ENCODE assay signal across 8 cellular contexts in the genomic region with DNA sequence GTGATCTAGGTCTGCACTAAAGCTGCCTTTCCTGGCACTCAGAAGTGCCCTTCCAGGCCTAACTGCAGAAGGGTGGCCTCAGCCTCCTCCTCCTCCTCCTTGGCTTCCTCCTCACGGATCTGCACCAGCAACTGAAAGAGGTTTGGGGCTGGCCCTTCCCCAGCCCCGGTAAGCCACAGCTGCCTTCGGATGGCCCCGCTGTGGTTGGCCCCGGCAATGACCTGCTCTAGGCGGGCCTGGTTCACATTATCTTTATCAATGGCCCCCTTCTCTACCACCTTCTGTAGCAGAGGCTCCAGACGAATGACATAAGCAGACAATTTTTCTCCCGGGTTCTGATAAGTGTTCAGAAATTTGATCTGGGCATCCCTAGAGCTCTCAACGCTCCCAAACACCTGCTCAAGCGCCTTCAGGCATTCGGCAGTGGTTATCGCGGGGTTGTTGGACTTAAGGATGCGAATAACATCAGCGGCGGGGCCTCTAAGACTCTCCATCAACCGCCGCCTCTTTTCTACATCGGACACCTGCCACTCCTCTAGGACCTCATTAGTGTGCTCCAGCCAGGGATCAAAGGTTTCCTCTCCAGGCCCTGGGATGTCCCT. TPM values are rescaled to one million over a fixed set of nuclear protein-coding genes. Genes with fewer than 3 reads are reported as not detected.
A peak's percentile ranks its signal among the peaks of the same experiment; 100 is the strongest.
DNase-seq lines count a peak whose midpoint lies in the region; ATAC-seq and TF ChIP-seq lines count a peak whose summit lies in the region.

No MANE protein-coding gene starts in this region.

- DNase-seq in activated CD4-positive, CD25-positive, alpha-beta regulatory T cell (lab: John Stamatoyannopoulos, UW), result no peak
- DNase-seq in NB4 (ENCODE audit: low read depth) (peak; percentile 79), GF-D8 (lab: John Stamatoyannopoulos, UW) (no peak)
- peak; percentile 68 for DNase-seq in activated CD4-positive, CD25-positive, alpha-beta regulatory T cell treated with anti-CD3 and anti-CD28 coated beads, Interleukin-2, amount 50 U/mL, for 72 hours

- TF ChIP-seq CTCF in NB4 (IDR thresholded peaks at IDR 0.05; ENCODE audit: low read depth, low read length), result no peak
- no peak for TF ChIP-seq CTCF in neutrophil (IDR thresholded peaks at IDR 0.05)

- ATAC-seq in activated CD4-positive, CD25-positive, alpha-beta regulatory T cell treated with anti-CD3 and anti-CD28 coated beads, Interleukin-2, amount 50 U/mL, for 24 hours, result peak; percentile 21 to 24
- ATAC-seq in esophagus mucosa, result peak; percentile 8
- ATAC-seq in GM21529 (IDR thresholded peaks at IDR 0.05; ENCODE audit: unreplicated experiment), result no peak

- peaks cover 46% of the 10 kb centered on the region for H3K27me3 ChIP-seq in neutrophil

- peaks cover 24 to 25% of the 10 kb centered on the region in 2 experiments for H3K4me1 ChIP-seq in neutrophil (ENCODE audit: control insufficient read depth in 1 of 2, insufficient read depth in 1 of 2, low read depth in 1 of 2, low read length in 1 of 2)

- TF ChIP-seq POLR2A in NB4 (IDR thresholded peaks at IDR 0.05; ENCODE audit: extremely low read depth, insufficient read length), result no peak

- no peak overlapping the region for H3K27ac ChIP-seq in neutrophil

- H3K36me3 ChIP-seq in neutrophil, result peaks cover 22% of the 10 kb centered on the region

- H3K4me3 ChIP-seq in NB4 (ENCODE audit: low read depth, low read length) (peak overlapping the region; percentile 81), neutrophil (ENCODE audit: low read depth in 1 of 2, low read length in 1 of 2) (peak overlapping the region; percentile 77 to 85)

- no peaks in the 10 kb centered on the region for H3K9me3 ChIP-seq in neutrophil

RNA-seq across cellular contexts. Expression of a gene that starts 1.5 kb away (rescaled TPM):
- 11.6 TPM for total RNA-seq in esophagus mucosa

Comparison
In these comparisons a context has a peak if more than half of its experiments do, and no peak if none do; other contexts are left out.
1. DNase-seq: peak in NB4 (single experiment) and activated CD4-positive, CD25-positive, alpha-beta regulatory T cell treated with anti-CD3 and anti-CD28 coated beads, Interleukin-2, amount 50 U/mL, for 72 hours (single experiment); none in activated CD4-positive, CD25-positive, alpha-beta regulatory T cell (0 of 4) and GF-D8 (single experiment).